ENCODE assay signal across 22 cellular contexts in the genomic region with DNA sequence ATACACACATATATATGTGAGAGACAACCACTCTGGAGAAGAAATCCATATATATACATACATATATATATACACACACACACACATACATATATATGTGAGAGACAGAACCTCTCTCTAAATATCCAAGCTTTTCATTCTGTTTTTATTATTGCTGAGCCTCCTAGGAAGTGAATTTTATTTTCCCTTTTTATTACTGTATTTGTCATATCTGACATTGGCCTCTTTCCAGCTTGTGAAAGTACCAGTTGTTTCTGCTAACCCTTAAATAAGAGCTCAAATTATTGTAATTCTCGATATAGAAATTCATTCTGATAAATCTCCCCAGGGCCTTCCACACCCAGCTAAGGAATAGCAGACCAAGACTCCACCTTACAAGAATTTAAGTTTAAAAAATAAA.
A peak's percentile ranks its signal among the peaks of the same experiment; 100 is the strongest.
DNase-seq lines count a peak whose midpoint lies in the region; ATAC-seq, FAIRE-seq and TF ChIP-seq lines count a peak whose summit lies in the region.
"Had no signal": no experiment of that assay in that cellular context is flagged by ENCODE, and none has a peak within 500 bp of the region (broad histone marks: within the 10 kb centered on the region; RNA-seq: fewer than 3 reads in every experiment).

No MANE protein-coding gene starts in this region.

- ATAC-seq in HG03565 (IDR thresholded peaks at IDR 0.05; ENCODE audit: unreplicated experiment) (no peak), lower lobe of right lung (no peak)
- no peak for ATAC-seq in stimulated activated naive CD8-positive, alpha-beta T cell treated with anti-CD3 and anti-CD28 coated beads, Interleukin-15, amount 100 ng/mL, for 72 hours
- ATAC-seq: GM23338, HCT116 had no signal

- FAIRE-seq in colon (lab: Jason Lieb, UNC) = peak; percentile 33
- FAIRE-seq in islet of Langerhans (lab: Jason Lieb, UNC) = peak; percentile 76
- FAIRE-seq: A204.1, G401.6, GM12891, GM19239, H54 had no signal

- H3K27me3 ChIP-seq in uterus = no peaks in the 10 kb centered on the region
- H3K27me3 ChIP-seq in lower lobe of right lung (ENCODE audit: low read depth) = no peaks in the 10 kb centered on the region
- H3K27me3 ChIP-seq: BE2C had no signal

- no peak overlapping the region for H3K4me3 Mint-ChIP-seq in stimulated activated naive CD8-positive, alpha-beta T cell treated with anti-CD3 and anti-CD28 coated beads, Interleukin-15, amount 100 ng/mL, for 72 hours
- H3K4me3 Mint-ChIP-seq: CD4-positive, CD25-positive, alpha-beta regulatory T cell; CD8-positive, alpha-beta memory T cell; GM23338 had no signal

- no peaks in the 10 kb centered on the region for H3K27me3 Mint-ChIP-seq in stimulated activated naive CD8-positive, alpha-beta T cell treated with anti-CD3 and anti-CD28 coated beads, Interleukin-15, amount 100 ng/mL, for 72 hours

- DNase-seq in M059J (ENCODE audit: low read depth) (peak; percentile 16), uterus (no peak), lower lobe of right lung (no peak)
- DNase-seq in stimulated activated naive CD8-positive, alpha-beta T cell treated with anti-CD3 and anti-CD28 coated beads, Interleukin-15, amount 100 ng/mL, for 72 hours = no peak
- DNase-seq: ACHN; BE2C; C1 segment of cervical spinal cord; CD4-positive, CD25-positive, alpha-beta regulatory T cell; COR-L47; DMS 273 treated with DMSO at 0.1 percent for 48 hours; DMS53 had no signal

- H3K9me3 Mint-ChIP-seq in stimulated activated naive CD8-positive, alpha-beta T cell treated with anti-CD3 and anti-CD28 coated beads, Interleukin-15, amount 100 ng/mL, for 72 hours = peaks cover 15 to 17% of the 10 kb centered on the region in 2 donors

- no peaks in the 10 kb centered on the region for H3K4me1 Mint-ChIP-seq in stimulated activated naive CD8-positive, alpha-beta T cell treated with anti-CD3 and anti-CD28 coated beads, Interleukin-15, amount 100 ng/mL, for 72 hours

- TF ChIP-seq POLR2A in uterus (IDR thresholded peaks at IDR 0.05) = no peak

- TF ChIP-seq CTCF in uterus (IDR thresholded peaks at IDR 0.05) = no peak
- TF ChIP-seq CTCF in lower lobe of right lung (IDR thresholded peaks at IDR 0.05) = no peak

- no peak overlapping the region for H3K27ac Mint-ChIP-seq in stimulated activated naive CD8-positive, alpha-beta T cell treated with anti-CD3 and anti-CD28 coated beads, Interleukin-15, amount 100 ng/mL, for 72 hours
- H3K27ac Mint-ChIP-seq: CD4-positive, CD25-positive, alpha-beta regulatory T cell; GM23338 had no signal

- intact Hi-C loops in uterus (cut with DNase I; ENCODE audit: low total_unique reads) (no loop called here), lower lobe of right lung (cut with DNase I) (no loop called here)

- H3K4me3 ChIP-seq in uterus (no peak overlapping the region), lower lobe of right lung (no peak overlapping the region)
- H3K4me3 ChIP-seq: GM23338 had no signal

- H3K4me1 ChIP-seq in uterus (peaks cover 12 to 23% of the 10 kb centered on the region in 2 donors), lower lobe of right lung (no peaks in the 10 kb centered on the region)
- H3K4me1 ChIP-seq: BE2C had no signal

- H3K27ac ChIP-seq in uterus = no peak overlapping the region
- no peak overlapping the region for H3K27ac ChIP-seq in lower lobe of right lung

- no peaks in the 10 kb centered on the region for H3K9me3 ChIP-seq in uterus
- peaks cover 7% of the 10 kb centered on the region for H3K9me3 ChIP-seq in lower lobe of right lung

- no peaks in the 10 kb centered on the region for H3K36me3 ChIP-seq in uterus
- no peaks in the 10 kb centered on the region for H3K36me3 ChIP-seq in lower lobe of right lung
- H3K36me3 ChIP-seq: BE2C had no signal
